1 cellular context compared by ENCODE assay signal in genomic region chr20:909641-910040, GRCh38.
TF ChIP-seq lines count a peak whose summit lies in the region.

No MANE protein-coding gene starts in this region.

TF ChIP-seq in IMR-90, 13 proteins besides CTCF, POLR2A, EP300 and RAD21 (continued from another document):
- TF ChIP-seq MAZ (IDR thresholded peaks at IDR 0.05; ENCODE audit: borderline replicate concordance, low read depth, low read length), result no peak
- no peak for TF ChIP-seq RCOR1 (IDR thresholded peaks at IDR 0.05; ENCODE audit: insufficient replicate concordance, low read length)
- no peak for TF ChIP-seq CHD1 (IDR thresholded peaks at IDR 0.05; ENCODE audit: low read depth, low read length)
- TF ChIP-seq SMC3 (IDR thresholded peaks at IDR 0.05; ENCODE audit: low read depth, low read length), result no peak
- TF ChIP-seq CEBPB (IDR thresholded peaks at IDR 0.05; ENCODE audit: low read depth, low read length), result no peak
- TF ChIP-seq BHLHE40 (IDR thresholded peaks at IDR 0.05; ENCODE audit: low read depth, low read length), result no peak
- no peak for TF ChIP-seq MXI1 (IDR thresholded peaks at IDR 0.05; ENCODE audit: borderline replicate concordance, low read depth, low read length)
- no peak for TF ChIP-seq MAFK (IDR thresholded peaks at IDR 0.05; ENCODE audit: low read depth, low read length)
- no peak for TF ChIP-seq FOS (IDR thresholded peaks at IDR 0.05; ENCODE audit: low read depth, low read length)
TF ChIP-seq in IMR-90: peak in this region for 0.
